In genomic region chr14:105168496-105168978, GRCh38 we compare ENCODE assay signal across 9 cellular contexts. TPM values are rescaled to one million over a fixed set of nuclear protein-coding genes. Genes with fewer than 3 reads are reported as not detected.
DNase-seq lines count a peak whose midpoint lies in the region; ATAC-seq and TF ChIP-seq lines count a peak whose summit lies in the region.
"Had no signal": no experiment of that assay in that cellular context is flagged by ENCODE, and none has a peak within 500 bp of the region (broad histone marks: within the 10 kb centered on the region; RNA-seq: fewer than 3 reads in every experiment).

Gene JAG2 (minus strand): TSS chr14:105168776. CDS start chr14:105168420, 356 bp downstream.

- POLR2A ChIA-PET in CD8-positive, alpha-beta T cell (lab: Charles Lee): interaction anchor here (1.3 kb wide), 1 partner anchor 13 kb away, joined by 3 read pairs; no protein-coding TSS in a partner anchor

- H3K27ac ChIP-seq in CD8-positive, alpha-beta T cell (ENCODE audit: low read depth, low read length): no peak within 1 kb of the TSS
- peak within 1 kb of the TSS; percentile 76 for H3K27ac ChIP-seq in VCaP
- H3K27ac ChIP-seq: neutrophil had no signal

- peaks cover 14% of the 10 kb centered on the region for H3K27me3 ChIP-seq in CD8-positive, alpha-beta T cell (ENCODE audit: insufficient read depth, low read length)

- H3K27ac Mint-ChIP-seq in CD8-positive, alpha-beta T cell: no peak within 1 kb of the TSS
- H3K27ac Mint-ChIP-seq in IgD-negative memory B cell: no peak within 1 kb of the TSS

- H3K9me3 Mint-ChIP-seq in CD8-positive, alpha-beta T cell: no peaks in the 10 kb centered on the region
- H3K9me3 Mint-ChIP-seq in IgD-negative memory B cell: no peaks in the 10 kb centered on the region

- peak within 1 kb of the TSS; percentile 77 for H3K4me3 Mint-ChIP-seq in CD8-positive, alpha-beta T cell
- peak within 1 kb of the TSS; percentile 57 to 89 (median 79) for H3K4me3 Mint-ChIP-seq in IgD-negative memory B cell

- H3K4me1 ChIP-seq in CD8-positive, alpha-beta T cell (ENCODE audit: insufficient read depth, low read length): peaks cover 20% of the 10 kb centered on the region

- intact Hi-C loops in CD8-positive, alpha-beta T cell (cut with DNase I, micrococcal nuclease): loop anchor here in 1 of 2 experiments (5.0 kb wide), 1 partner anchor 76 kb away; no protein-coding TSS in a partner anchor
- intact Hi-C loops in left colon (cut with DNase I, micrococcal nuclease): no loop called here

- peaks cover 7% of the 10 kb centered on the region for H3K4me1 Mint-ChIP-seq in CD8-positive, alpha-beta T cell (ENCODE audit: low read depth)
- peaks cover 0 to 7% (median 7%) of the 10 kb centered on the region in 3 donors for H3K4me1 Mint-ChIP-seq in IgD-negative memory B cell

- H3K9me3 ChIP-seq in CD8-positive, alpha-beta T cell (ENCODE audit: low read length): no peaks in the 10 kb centered on the region
- H3K9me3 ChIP-seq: neutrophil had no signal

- CTCF ChIA-PET in CD8-positive, alpha-beta T cell (lab: Charles Lee): no interaction called here

- peak; percentile 67 for ATAC-seq in CD8-positive, alpha-beta T cell
- peak; percentile 29 for ATAC-seq in left colon
- no peak for ATAC-seq in HG02970 (IDR thresholded peaks at IDR 0.05; ENCODE audit: low FRiP score, unreplicated experiment)

- peak in 5 of 7 experiments; percentile 17 to 56 (median 46) for DNase-seq in CD8-positive, alpha-beta T cell
- peak; percentile 37 for DNase-seq in central memory CD4-positive, alpha-beta T cell
- DNase-seq in left colon (peak in 1 of 2 donors; percentile 67), superior temporal gyrus (ENCODE audit: extremely low spot score) (no peak)
- DNase-seq in stimulated activated CD4-positive, alpha-beta T cell treated with anti-CD3 and anti-CD28 coated beads, Interleukin-4, amount 100 ng/mL, for 4 hours: peak; percentile 61 to 64

- no peaks in the 10 kb centered on the region for H3K36me3 Mint-ChIP-seq in CD8-positive, alpha-beta T cell
- no peaks in the 10 kb centered on the region for H3K36me3 Mint-ChIP-seq in IgD-negative memory B cell

- no peaks in the 10 kb centered on the region for H3K36me3 ChIP-seq in CD8-positive, alpha-beta T cell (ENCODE audit: insufficient read depth, low read length)
- H3K36me3 ChIP-seq: neutrophil had no signal

- peaks cover 18% of the 10 kb centered on the region for H3K27me3 Mint-ChIP-seq in CD8-positive, alpha-beta T cell (ENCODE audit: low read depth)
- H3K27me3 Mint-ChIP-seq in IgD-negative memory B cell: peaks cover 13% of the 10 kb centered on the region

- TF ChIP-seq CTCF in CD8-positive, alpha-beta T cell (IDR thresholded peaks at IDR 0.05): no peak
- no peak for TF ChIP-seq CTCF in VCaP (conservative IDR thresholded peaks at IDR 0.05)

- H3K4me3 ChIP-seq in CD8-positive, alpha-beta T cell (ENCODE audit: low read depth, low read length): peak within 1 kb of the TSS; percentile 27

RNA-seq across cellular contexts. Expression of gene JAG2, which starts in this region (rescaled TPM):
- under 1 TPM; 0.72 to 0.84 TPM for total RNA-seq in CD8-positive, alpha-beta T cell
- polyA plus RNA-seq in IgD-negative memory B cell: not detected
- 10 to 100 TPM in 1 of 2 donors, 1 to 10 TPM in 1; 7.6 to 11.9 TPM for total RNA-seq in left colon

Comparison
In these comparisons a context has a peak if more than half of its experiments do, and no peak if none do; other contexts are left out.
1. RNA of gene JAG2 (total RNA-seq): 7.6 to 11.9 TPM in left colon; 0.72 to 0.84 TPM in CD8-positive, alpha-beta T cell; every median in the first group is over 4 times any median in the second.
2. Peak in DNase-seq, ATAC-seq and H3K4me3 ChIP-seq in CD8-positive, alpha-beta T cell; RNA of the gene not detected or under 1 TPM.